ENCODE assay signal across 23 cellular contexts in genomic region chrX:68121371-68121770, GRCh38.
"Had no signal": no experiment of that assay in that cellular context is flagged by ENCODE, and none has a peak within 500 bp of the region (broad histone marks: within the 10 kb centered on the region; RNA-seq: fewer than 3 reads in every experiment).

No MANE protein-coding gene starts in this region.

- H3K27ac ChIP-seq: SJSA1 had no signal

- H3K4me3 ChIP-seq: SJSA1 had no signal

- H3K36me3 ChIP-seq: SJSA1 had no signal

- DNase-seq: activated CD4-positive, alpha-beta T cell treated with anti-CD3 and anti-CD28 coated beads for 48 hours; activated CD4-positive, alpha-beta T cell treated with anti-CD3 and anti-CD28 coated beads, Interleukin-2, amount 50 U/mL, for 4 hours; activated CD4-positive, CD25-positive, alpha-beta regulatory T cell treated with anti-CD3 and anti-CD28 coated beads, Interleukin-2, amount 50 U/mL, for 72 hours; activated CD8-positive, alpha-beta memory T cell treated with anti-CD3 and anti-CD28 coated beads, Interleukin-2, amount 50 U/mL, for 48 hours; activated CD8-positive, alpha-beta T cell treated with anti-CD3 and anti-CD28 coated beads, Interleukin-2, amount 10 ng/mL, durations not matched to agents 7 days and 5 days; activated effector memory CD4-positive, alpha-beta T cell treated with Interleukin-2 at 50 U/mL for 16 hours; activated naive CD4-positive, alpha-beta T cell; activated T-cell treated with anti-CD3 and anti-CD28 coated beads, Interleukin-2, amount 50 U/mL, for 1 hour; amniotic stem cell; KG1; NCI-H1048; NCI-H1930; NCI-H345; NCI-H510A; NCI-H526 treated with DMSO at 0.1 percent for 48 hours; NCI-H82; NK-92 treated with Interleukin-12 subunit alpha and Interleukin-12 subunit beta, amount 100 ng/mL, for 24 hours; PC-3; SHP77; T-helper 17 cell; T-helper 9 cell had no signal

- H3K27me3 ChIP-seq: SJSA1 had no signal

- H3K4me1 ChIP-seq: SJSA1 had no signal

- ATAC-seq: activated CD8-positive, alpha-beta T cell treated with anti-CD3 and anti-CD28 coated beads, Interleukin-2, amount 10 ng/mL, durations not matched to agents 7 days and 5 days; PC-3; T-helper 17 cell; WTC11 had no signal

- H3K9me3 ChIP-seq: SJSA1 had no signal
